ENCODE assay signal across 36 cellular contexts in genomic region chr7:118436663-118437062, GRCh38.
"Had no signal": no experiment of that assay in that cellular context is flagged by ENCODE, and none has a peak within 500 bp of the region (broad histone marks: within the 10 kb centered on the region; RNA-seq: fewer than 3 reads in every experiment).

No MANE protein-coding gene starts in this region.

- FAIRE-seq: colon had no signal

- H3K36me3 ChIP-seq: adrenal gland, esophagus muscularis mucosa, gastrocnemius medialis, heart left ventricle, WERI-Rb-1 had no signal

- DNase-seq: activated CD4-positive, alpha-beta memory T cell treated with anti-CD3 and anti-CD28 coated beads for 36 hours; activated CD4-positive, alpha-beta T cell treated with anti-CD3 and anti-CD28 coated beads for 36 hours; activated CD4-positive, alpha-beta T cell treated with anti-CD3 and anti-CD28 coated beads, Interleukin-2, amount 10 ng/mL, durations not matched to agents 24 days and 14 days; activated CD4-positive, CD25-positive, alpha-beta regulatory T cell; activated CD4-positive, CD25-positive, alpha-beta regulatory T cell treated with anti-CD3 and anti-CD28 coated beads, Interleukin-2, amount 50 U/mL, for 72 hours; activated CD8-positive, alpha-beta memory T cell treated with anti-CD3 and anti-CD28 coated beads, Interleukin-2, amount 10 ng/mL, durations not matched to agents 7 days and 5 days; activated CD8-positive, alpha-beta memory T cell treated with anti-CD3 and anti-CD28 coated beads, Interleukin-2, amount 50 U/mL, for 4 hours; activated CD8-positive, alpha-beta T cell treated with anti-CD3 and anti-CD28 coated beads, Interleukin-2, amount 10 ng/mL, durations not matched to agents 7 days and 5 days; activated effector memory CD4-positive, alpha-beta T cell treated with anti-CD3 and anti-CD28 coated beads, Interleukin-2, amount 50 U/mL, for 16 hours; activated naive CD4-positive, alpha-beta T cell treated with anti-CD3 and anti-CD28 coated beads for 36 hours; activated naive CD8-positive, alpha-beta T cell treated with anti-CD3 and anti-CD28 coated beads for 36 hours; activated naive CD8-positive, alpha-beta T cell treated with anti-CD3 and anti-CD28 coated beads, Interleukin-2, amount 50 U/mL, for 24 hours; activated T-cell treated with anti-CD3 and anti-CD28 coated beads, Interleukin-2, amount 50 U/mL, for 1 hour; activated T-cell treated with anti-CD3 and anti-CD28 coated beads, Interleukin-2, amount 50 U/mL, for 48 hours; adrenal gland; amygdala; aorta; body of pancreas; caudate nucleus; cortex of kidney; dermis blood vessel endothelial cell; effector CD4-positive, alpha-beta T cell; effector memory CD8-positive, alpha-beta T cell; erythroblast; foreskin keratinocyte; gastrocnemius medialis; glutamatergic neuron; heart left ventricle; T1000; WERI-Rb-1 had no signal

- H3K27ac Mint-ChIP-seq: activated CD4-positive, alpha-beta memory T cell treated with anti-CD3 and anti-CD28 coated beads for 36 hours; activated CD4-positive, alpha-beta T cell treated with anti-CD3 and anti-CD28 coated beads for 36 hours; activated CD4-positive, alpha-beta T cell treated with anti-CD3 and anti-CD28 coated beads, Interleukin-2, amount 10 ng/mL, durations not matched to agents 24 days and 14 days; activated CD8-positive, alpha-beta memory T cell treated with anti-CD3 and anti-CD28 coated beads, Interleukin-2, amount 10 ng/mL, durations not matched to agents 7 days and 5 days; activated CD8-positive, alpha-beta T cell treated with anti-CD3 and anti-CD28 coated beads, Interleukin-2, amount 10 ng/mL, durations not matched to agents 7 days and 5 days; activated naive CD4-positive, alpha-beta T cell treated with anti-CD3 and anti-CD28 coated beads for 36 hours; activated naive CD4-positive, alpha-beta T cell treated with anti-CD3 and anti-CD28 coated beads, Interleukin-2, amount 50 U/mL, for 24 hours; activated naive CD8-positive, alpha-beta T cell treated with anti-CD3 and anti-CD28 coated beads for 36 hours; activated naive CD8-positive, alpha-beta T cell treated with anti-CD3 and anti-CD28 coated beads, Interleukin-2, amount 50 U/mL, for 24 hours; activated T-helper 1 cell treated with anti-CD3 and anti-CD28 coated beads, Interleukin-12 subunit alpha, Interleukin-12 subunit beta, Interleukin-2, Interleukin-4 antibody, amounts not matched to agents 30 ng/mL and 10 ng/mL and 1 ng/mL, durations not matched to agents 14 hours and 24 hours and 36 hours; activated T-helper 2 cell treated with anti-CD3 and anti-CD28 coated beads, Interferon-gamma antibody, Interleukin-2, Interleukin-4, amounts not matched to agents 10 μg/mL and 5 μg/mL and 100 μg/mL, durations not matched to agents 14 hours and 24 hours and 36 hours; effector memory CD8-positive, alpha-beta T cell; T-helper 1 cell treated with Interleukin-12 subunit alpha and Interleukin-12 subunit beta and Interleukin-4 antibody, amounts not matched to agents 30 μg/mL and 1 μg/mL, for 36 hours had no signal

- H3K4me3 ChIP-seq: adrenal gland, body of pancreas, esophagus muscularis mucosa, gastrocnemius medialis, heart left ventricle had no signal

- ATAC-seq: activated CD4-positive, alpha-beta T cell treated with anti-CD3 and anti-CD28 coated beads for 36 hours; activated CD8-positive, alpha-beta memory T cell treated with anti-CD3 and anti-CD28 coated beads, Interleukin-2, amount 10 ng/mL, durations not matched to agents 7 days and 5 days; activated CD8-positive, alpha-beta T cell treated with anti-CD3 and anti-CD28 coated beads, Interleukin-2, amount 10 ng/mL, durations not matched to agents 7 days and 5 days; activated naive CD8-positive, alpha-beta T cell treated with anti-CD3 and anti-CD28 coated beads, Interleukin-2, amount 50 U/mL, for 24 hours; body of pancreas; effector memory CD8-positive, alpha-beta T cell; foreskin keratinocyte; gastrocnemius medialis; heart left ventricle had no signal

- H3K27me3 Mint-ChIP-seq: activated CD4-positive, alpha-beta memory T cell treated with anti-CD3 and anti-CD28 coated beads for 36 hours; activated CD4-positive, alpha-beta T cell treated with anti-CD3 and anti-CD28 coated beads for 36 hours; activated CD4-positive, alpha-beta T cell treated with anti-CD3 and anti-CD28 coated beads, Interleukin-2, amount 10 ng/mL, durations not matched to agents 24 days and 14 days; activated CD8-positive, alpha-beta memory T cell treated with anti-CD3 and anti-CD28 coated beads, Interleukin-2, amount 10 ng/mL, durations not matched to agents 7 days and 5 days; activated naive CD4-positive, alpha-beta T cell treated with anti-CD3 and anti-CD28 coated beads, Interleukin-2, amount 50 U/mL, for 24 hours; activated naive CD8-positive, alpha-beta T cell treated with anti-CD3 and anti-CD28 coated beads for 36 hours; activated naive CD8-positive, alpha-beta T cell treated with anti-CD3 and anti-CD28 coated beads, Interleukin-2, amount 50 U/mL, for 24 hours; effector memory CD8-positive, alpha-beta T cell had no signal

- H3K27me3 ChIP-seq: adrenal gland, body of pancreas, esophagus muscularis mucosa, foreskin keratinocyte, gastrocnemius medialis, heart left ventricle had no signal

- H3K9me3 ChIP-seq: adrenal gland, body of pancreas, gastrocnemius medialis had no signal

- H3K36me3 Mint-ChIP-seq: activated CD4-positive, alpha-beta memory T cell treated with anti-CD3 and anti-CD28 coated beads for 36 hours; activated CD8-positive, alpha-beta memory T cell treated with anti-CD3 and anti-CD28 coated beads, Interleukin-2, amount 10 ng/mL, durations not matched to agents 7 days and 5 days; activated naive CD4-positive, alpha-beta T cell treated with anti-CD3 and anti-CD28 coated beads, Interleukin-2, amount 50 U/mL, for 24 hours; activated naive CD8-positive, alpha-beta T cell treated with anti-CD3 and anti-CD28 coated beads for 36 hours had no signal

- H3K4me1 ChIP-seq: adrenal gland, body of pancreas, esophagus muscularis mucosa, foreskin keratinocyte, gastrocnemius medialis, heart left ventricle had no signal

- H3K4me1 Mint-ChIP-seq: activated CD4-positive, alpha-beta T cell treated with anti-CD3 and anti-CD28 coated beads for 36 hours; activated CD4-positive, alpha-beta T cell treated with anti-CD3 and anti-CD28 coated beads, Interleukin-2, amount 10 ng/mL, durations not matched to agents 24 days and 14 days; activated CD8-positive, alpha-beta memory T cell treated with anti-CD3 and anti-CD28 coated beads, Interleukin-2, amount 10 ng/mL, durations not matched to agents 7 days and 5 days; activated naive CD4-positive, alpha-beta T cell treated with anti-CD3 and anti-CD28 coated beads, Interleukin-2, amount 50 U/mL, for 24 hours; activated naive CD8-positive, alpha-beta T cell treated with anti-CD3 and anti-CD28 coated beads for 36 hours; activated naive CD8-positive, alpha-beta T cell treated with anti-CD3 and anti-CD28 coated beads, Interleukin-2, amount 50 U/mL, for 24 hours had no signal

- H3K27ac ChIP-seq: adrenal gland, body of pancreas, esophagus muscularis mucosa, foreskin keratinocyte, gastrocnemius medialis, heart left ventricle, WERI-Rb-1 had no signal

- H3K9me3 Mint-ChIP-seq: activated CD4-positive, alpha-beta T cell treated with anti-CD3 and anti-CD28 coated beads, Interleukin-2, amount 10 ng/mL, durations not matched to agents 24 days and 14 days; activated naive CD8-positive, alpha-beta T cell treated with anti-CD3 and anti-CD28 coated beads for 36 hours had no signal

- H3K4me3 Mint-ChIP-seq: activated CD4-positive, alpha-beta memory T cell treated with anti-CD3 and anti-CD28 coated beads for 36 hours; activated CD4-positive, alpha-beta T cell treated with anti-CD3 and anti-CD28 coated beads for 36 hours; activated CD4-positive, alpha-beta T cell treated with anti-CD3 and anti-CD28 coated beads, Interleukin-2, amount 10 ng/mL, durations not matched to agents 24 days and 14 days; activated CD8-positive, alpha-beta memory T cell treated with anti-CD3 and anti-CD28 coated beads, Interleukin-2, amount 10 ng/mL, durations not matched to agents 7 days and 5 days; activated CD8-positive, alpha-beta T cell treated with anti-CD3 and anti-CD28 coated beads, Interleukin-2, amount 10 ng/mL, durations not matched to agents 7 days and 5 days; activated naive CD4-positive, alpha-beta T cell treated with anti-CD3 and anti-CD28 coated beads for 36 hours; activated naive CD4-positive, alpha-beta T cell treated with anti-CD3 and anti-CD28 coated beads, Interleukin-2, amount 50 U/mL, for 24 hours; activated naive CD8-positive, alpha-beta T cell treated with anti-CD3 and anti-CD28 coated beads for 36 hours; activated naive CD8-positive, alpha-beta T cell treated with anti-CD3 and anti-CD28 coated beads, Interleukin-2, amount 50 U/mL, for 24 hours; activated T-helper 1 cell treated with anti-CD3 and anti-CD28 coated beads, Interleukin-12 subunit alpha, Interleukin-12 subunit beta, Interleukin-2, Interleukin-4 antibody, amounts not matched to agents 30 ng/mL and 10 ng/mL and 1 ng/mL, durations not matched to agents 14 hours and 24 hours and 36 hours; effector memory CD8-positive, alpha-beta T cell; T-helper 1 cell treated with Interleukin-12 subunit alpha and Interleukin-12 subunit beta and Interleukin-4 antibody, amounts not matched to agents 30 μg/mL and 1 μg/mL, for 36 hours had no signal
